15 cellular contexts compared by ENCODE assay signal in the genomic region with DNA sequence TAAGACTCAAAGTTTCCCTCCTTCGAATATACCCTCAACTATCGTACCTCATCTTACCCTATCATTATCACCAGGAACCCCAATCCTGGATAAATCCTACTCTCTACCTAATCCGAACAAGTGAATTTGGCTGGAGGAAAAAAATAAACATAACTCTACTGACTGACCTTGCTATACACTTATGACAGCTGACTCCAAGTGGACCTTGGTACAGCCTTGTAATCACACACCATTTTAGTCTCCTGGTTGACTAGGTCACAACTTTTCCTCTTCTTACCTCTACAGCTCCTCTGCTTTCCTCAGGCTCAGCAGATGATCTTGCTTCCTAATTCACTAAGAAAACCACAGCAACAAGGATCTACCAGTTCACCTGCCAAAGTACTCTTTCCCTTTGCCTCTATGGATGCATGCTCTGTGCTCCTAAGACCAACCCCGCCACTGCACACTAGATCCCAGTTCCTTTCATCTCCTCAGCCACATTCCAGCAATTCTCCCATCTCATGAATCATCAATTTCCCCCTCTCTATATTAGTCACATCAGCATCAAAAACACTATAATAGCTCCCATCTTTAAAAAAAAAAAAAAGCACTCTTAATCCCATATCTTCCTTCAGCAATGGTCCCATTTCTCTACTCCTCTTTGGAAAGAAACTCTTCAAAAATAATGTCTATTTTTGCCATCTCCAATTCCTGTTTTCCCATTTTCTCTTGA. TPM values are rescaled to one million over a fixed set of nuclear protein-coding genes. Genes with fewer than 3 reads are reported as not detected.
DNase-seq lines count a peak whose midpoint lies in the region; ATAC-seq and TF ChIP-seq lines count a peak whose summit lies in the region.
"Had no signal": no experiment of that assay in that cellular context is flagged by ENCODE, and none has a peak within 500 bp of the region (broad histone marks: within the 10 kb centered on the region; RNA-seq: fewer than 3 reads in every experiment).

No MANE protein-coding gene starts in this region.

- no peaks in the 10 kb centered on the region for H3K9me2 ChIP-seq in SK-N-SH

- H3K36me3 ChIP-seq in SK-N-SH (replicated peaks in 1 of 2; ENCODE audit: control insufficient read depth in 1 of 2, insufficient read depth in 2 of 2, low read length in 1 of 2) (no peaks in the 10 kb centered on the region), psoas muscle (ENCODE audit: insufficient read depth in 1 of 2, low read depth in 1 of 2) (no peaks in the 10 kb centered on the region)
- H3K36me3 ChIP-seq: adrenal gland, WERI-Rb-1 had no signal

- H3K27ac ChIP-seq in SK-N-SH (ENCODE audit: low read depth in 2 of 2, low read length in 1 of 2) (peak overlapping the region; percentile 36 to 96; a peak in 3 of 4 replicates), psoas muscle (no peak overlapping the region)
- H3K27ac ChIP-seq: adrenal gland, testis, WERI-Rb-1 had no signal

- H3K27me3 ChIP-seq in SK-N-SH (ENCODE audit: insufficient read depth): no peaks in the 10 kb centered on the region
- no peaks in the 10 kb centered on the region for H3K27me3 ChIP-seq in psoas muscle (ENCODE audit: insufficient read depth in 3 of 3, low read length in 2 of 3)
- H3K27me3 ChIP-seq: adrenal gland, testis had no signal

- intact Hi-C loops in psoas muscle (cut with DNase I): no loop called here

- no peaks in the 10 kb centered on the region for H3K9me3 Mint-ChIP-seq in naive thymus-derived CD8-positive, alpha-beta T cell

- 78% methylated on average over 4 of the region's 4 CpGs for WGBS in SK-N-SH (ENCODE audit: low lambda C conversion rate)
- WGBS in psoas muscle, 3 donors: 92 to 96% (median 94%) methylated on average over 4 of the region's 4 CpGs

- no peak overlapping the region for H2AFZ ChIP-seq in SK-N-SH (ENCODE audit: low read depth)

- no peaks in the 10 kb centered on the region for H4K20me1 ChIP-seq in SK-N-SH (ENCODE audit: insufficient read depth)

- no peak for TF ChIP-seq RAD21 in SK-N-SH (IDR thresholded peaks at IDR 0.05; ENCODE audit: low read length)

- ATAC-seq in psoas muscle: peak in 3 of 4 donors; percentile 27 to 43 (median 41)
- ATAC-seq in HG03457 (IDR thresholded peaks at IDR 0.05; ENCODE audit: unreplicated experiment): no peak
- no peak for ATAC-seq in naive thymus-derived CD8-positive, alpha-beta T cell

- TF ChIP-seq CTCF in SK-N-SH (IDR thresholded peaks at IDR 0.05) (no peak), psoas muscle (IDR thresholded peaks at IDR 0.05) (no peak)

- no peak overlapping the region for H3K27ac Mint-ChIP-seq in naive thymus-derived CD8-positive, alpha-beta T cell
- H3K27ac Mint-ChIP-seq: endodermal cell had no signal

- peaks cover 88% of the 10 kb centered on the region for H3K79me2 ChIP-seq in SK-N-SH (ENCODE audit: insufficient read depth)

- H3K27me3 Mint-ChIP-seq in naive thymus-derived CD8-positive, alpha-beta T cell: no peaks in the 10 kb centered on the region

- H3K36me3 Mint-ChIP-seq in naive thymus-derived CD8-positive, alpha-beta T cell: no peaks in the 10 kb centered on the region

- H3K4me1 Mint-ChIP-seq in naive thymus-derived CD8-positive, alpha-beta T cell: peaks cover 12 to 34% (median 31%) of the 10 kb centered on the region in 4 donors

- H3K4me3 Mint-ChIP-seq in naive thymus-derived CD8-positive, alpha-beta T cell: no peak overlapping the region
- H3K4me3 Mint-ChIP-seq: endodermal cell had no signal

- H3K4me3 ChIP-seq in SK-N-SH (ENCODE audit: low read depth in 2 of 2, low read length in 1 of 2) (peak overlapping the region in 1 of 2 experiments; percentile 24; a peak in 3 of 4 replicates), psoas muscle (no peak overlapping the region)
- H3K4me3 ChIP-seq: adrenal gland, testis had no signal

- H3K9me3 ChIP-seq in SK-N-SH: no peaks in the 10 kb centered on the region
- no peaks in the 10 kb centered on the region for H3K9me3 ChIP-seq in psoas muscle
- H3K9me3 ChIP-seq: adrenal gland, testis had no signal

- CTCF ChIA-PET in SK-N-SH (lab: Yijun Ruan, JAX): interaction anchor here (1.1 to 4.1 kb wide), 4 partner anchors 24 to 753 kb away, joined by 3 to 48 read pairs (median 4); a partner anchor contains a TSS

- H3K4me1 ChIP-seq in SK-N-SH (ENCODE audit: control insufficient read depth in 1 of 2, insufficient read depth in 2 of 2, low read depth in 1 of 2, low read length in 1 of 2) (peaks cover 5 to 44% of the 10 kb centered on the region in 2 experiments), psoas muscle (peaks cover 37% of the 10 kb centered on the region)
- H3K4me1 ChIP-seq: testis had no signal

- DNase-seq in GM03348 (ENCODE audit: low spot score) (peak; percentile 54), SK-N-SH (no peak), fibroblast of gingiva (ENCODE audit: low read depth) (peak; percentile 41), psoas muscle (no peak), medulla oblongata (ENCODE audit: extremely low spot score) (no peak)
- DNase-seq in naive thymus-derived CD8-positive, alpha-beta T cell: no peak
- DNase-seq in activated CD4-positive, alpha-beta T cell treated with anti-CD3 and anti-CD28 coated beads for 1 hour: no peak
- DNase-seq: adrenal gland, endodermal cell, NCI-H1417, NCI-H526, Right ventricle myocardium superior, testis had no signal

- peak in 1 of 2 experiments; percentile 83; a peak in 2 of 4 replicates for TF ChIP-seq EP300 in SK-N-SH (IDR thresholded peaks at IDR 0.05; ENCODE audit: borderline replicate concordance in 1 of 2, low read depth in 1 of 2, low read length in 1 of 2)

- H3K4me2 ChIP-seq in SK-N-SH: peak overlapping the region; percentile 39

- POLR2A ChIA-PET in SK-N-SH (lab: Yijun Ruan, JAX): no interaction called here
- POLR2A ChIA-PET in naive thymus-derived CD8-positive, alpha-beta T cell (lab: Charles Lee): interaction anchor here (0.7 to 2.6 kb wide), 6 partner anchors 16 to 176 kb away, joined by 3 to 14 read pairs (median 6); a partner anchor contains a TSS

- H3F3A ChIP-seq in SK-N-SH (replicated peaks; ENCODE audit: insufficient read depth): peaks cover 25% of the 10 kb centered on the region

- H3K9ac ChIP-seq in SK-N-SH: peak overlapping the region; percentile 42

TF ChIP-seq in SK-N-SH, 30 proteins besides CTCF, POLR2A, EP300 and RAD21 (continues in another document):
- TF ChIP-seq NRF1 (IDR thresholded peaks at IDR 0.05; ENCODE audit: low read depth, low read length) (no peak), GABPA (IDR thresholded peaks at IDR 0.05; ENCODE audit: low read depth) (no peak), CHD2 (IDR thresholded peaks at IDR 0.05; ENCODE audit: low read length, partially characterized antibody) (no peak), NFIC (IDR thresholded peaks at IDR 0.05; ENCODE audit: borderline replicate concordance) (peak; percentile 70; the same call in 1 of the 2 replicates), TAF1 (IDR thresholded peaks at IDR 0.05; ENCODE audit: borderline replicate concordance, low read depth, low read length) (no peak), POLR2AphosphoS5 (IDR thresholded peaks at IDR 0.05; ENCODE audit: low read depth, low read length) (peak; percentile 65; the same call in 1 of the 2 replicates), GATA2 (CRISPR knock-in tag; IDR thresholded peaks at IDR 0.05) (no peak), FOSL2 (IDR thresholded peaks at IDR 0.05; ENCODE audit: borderline replicate concordance, low read depth) (peak; percentile 96), TEAD4 (IDR thresholded peaks at IDR 0.05; ENCODE audit: borderline replicate concordance, insufficient read depth) (peak; percentile 84), RXRA (IDR thresholded peaks at IDR 0.05; ENCODE audit: borderline replicate concordance, low read depth) (peak; percentile 61; the same call in 1 of the 2 replicates), JUND (IDR thresholded peaks at IDR 0.05) (peak; percentile 93), SIN3A (IDR thresholded peaks at IDR 0.05; ENCODE audit: borderline replicate concordance, low read depth, low read length) (peak; percentile 41; the same call in 1 of the 2 replicates), ELF1 (IDR thresholded peaks at IDR 0.05) (no peak), MXI1 (IDR thresholded peaks at IDR 0.05; ENCODE audit: low read depth, low read length) (no peak), YY1 (IDR thresholded peaks at IDR 0.05; ENCODE audit: low read depth) (peak; percentile 11; the same call in 1 of the 2 replicates), TCF12 (IDR thresholded peaks at IDR 0.05) (peak; percentile 83; the same call in 1 of the 2 replicates), MEF2A (IDR thresholded peaks at IDR 0.05; ENCODE audit: borderline replicate concordance, low read depth) (0 out of 2 replicates have a peak, but pooled peaks have one; percentile 49), EZH2phosphoT487 (IDR thresholded peaks at IDR 0.05; ENCODE audit: borderline replicate concordance, low read depth) (no peak), FOXM1 (IDR thresholded peaks at IDR 0.05; ENCODE audit: low read depth) (0 out of 2 replicates have a peak, but pooled peaks have one; percentile 45)
- TF ChIP-seq, protein P1, sequence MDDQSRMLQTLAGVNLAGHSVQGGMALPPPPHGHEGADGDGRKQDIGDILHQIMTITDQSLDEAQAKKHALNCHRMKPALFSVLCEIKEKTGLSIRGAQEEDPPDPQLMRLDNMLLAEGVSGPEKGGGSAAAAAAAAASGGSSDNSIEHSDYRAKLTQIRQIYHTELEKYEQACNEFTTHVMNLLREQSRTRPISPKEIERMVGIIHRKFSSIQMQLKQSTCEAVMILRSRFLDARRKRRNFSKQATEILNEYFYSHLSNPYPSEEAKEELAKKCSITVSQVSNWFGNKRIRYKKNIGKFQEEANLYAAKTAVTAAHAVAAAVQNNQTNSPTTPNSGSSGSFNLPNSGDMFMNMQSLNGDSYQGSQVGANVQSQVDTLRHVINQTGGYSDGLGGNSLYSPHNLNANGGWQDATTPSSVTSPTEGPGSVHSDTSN (IDR thresholded peaks at IDR 0.05): peak; percentile 86
- TF ChIP-seq, protein P2, sequence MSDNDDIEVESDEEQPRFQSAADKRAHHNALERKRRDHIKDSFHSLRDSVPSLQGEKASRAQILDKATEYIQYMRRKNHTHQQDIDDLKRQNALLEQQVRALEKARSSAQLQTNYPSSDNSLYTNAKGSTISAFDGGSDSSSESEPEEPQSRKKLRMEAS (IDR thresholded peaks at IDR 0.05; ENCODE audit: low read depth): peak; percentile 41; the same call in 1 of the 2 replicates

RNA-seq across cellular contexts. Expression of a gene that starts 35.5 kb away (rescaled TPM):
- 42.8 and 66.3 TPM in 2 replicates for polyA plus RNA-seq in SK-N-SH (2012; rRNA removed)
- 56.6 and 60.1 TPM in 2 replicates for polyA plus RNA-seq in SK-N-SH (2012; cell fraction: cytosol; rRNA removed)
- 90.7 and 145 TPM in 2 replicates for polyA plus RNA-seq in SK-N-SH (2012; cell fraction: nucleus; rRNA removed)
- total RNA-seq in psoas muscle: 10 to 100 TPM; 41.5 to 60.7 (median 53.9) TPM
- polyA plus RNA-seq in psoas muscle: 10 to 100 TPM; 60.5 to 74.9 (median 74.6) TPM
- total RNA-seq in naive thymus-derived CD8-positive, alpha-beta T cell: 100 to 1,000 TPM; 215 to 219 TPM
- 100 to 1,000 TPM; 102 to 121 (median 104) TPM for polyA plus RNA-seq in naive thymus-derived CD8-positive, alpha-beta T cell

Comparison
In these comparisons a context has a peak if more than half of its experiments do, and no peak if none do; other contexts are left out.
1. DNase-seq: peak in GM03348 (single experiment) and fibroblast of gingiva (single experiment); none in SK-N-SH (single experiment), psoas muscle (0 of 2), naive thymus-derived CD8-positive, alpha-beta T cell (0 of 10), activated CD4-positive, alpha-beta T cell treated with anti-CD3 and anti-CD28 coated beads for 1 hour (single experiment) and medulla oblongata (single experiment).
2. ATAC-seq: peak in psoas muscle (3 of 4); none in HG03457 (single experiment) and naive thymus-derived CD8-positive, alpha-beta T cell (0 of 2).